Comparison of ENCODE assay signal across 28 cellular contexts in the genomic region with DNA sequence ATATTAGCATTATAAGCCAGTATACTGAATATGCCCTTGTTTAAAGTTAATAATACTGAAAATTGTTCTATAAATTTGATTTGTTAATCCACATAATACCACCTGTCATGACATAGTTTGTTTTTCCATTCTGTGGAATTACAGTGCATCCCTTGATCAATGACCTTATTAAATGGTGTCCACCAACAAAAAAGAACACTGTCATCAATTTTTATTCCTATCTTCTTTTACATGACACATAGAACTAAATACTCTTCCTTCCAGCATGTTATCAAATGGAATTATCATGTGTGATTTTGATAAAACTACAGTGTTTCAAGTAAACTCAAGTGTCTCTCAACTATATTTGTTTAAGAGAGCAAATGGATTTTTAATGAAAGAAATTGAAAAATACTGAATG.
"Had no signal": no experiment of that assay in that cellular context is flagged by ENCODE, and none has a peak within 500 bp of the region (broad histone marks: within the 10 kb centered on the region; RNA-seq: fewer than 3 reads in every experiment).

No MANE protein-coding gene starts in this region.

- ATAC-seq: naive thymus-derived CD4-positive, alpha-beta T cell; natural killer cell; psoas muscle; right cardiac atrium; sciatic nerve; stimulated activated effector memory CD8-positive, alpha-beta T cell treated with anti-CD3 and anti-CD28 coated beads, Interleukin-12 subunit alpha, Interleukin-12 subunit beta, amount 100 ng/mL, for 72 hours; stimulated activated naive B cell treated with anti-CD40 and anti-IgM and Interleukin-4, amounts not matched to agents 10 μg/mL and 1 μg/mL and 100 μg/mL, for 72 hours; stimulated activated naive CD8-positive, alpha-beta T cell treated with anti-CD3 and anti-CD28 coated beads, Interleukin-15, amount 100 ng/mL, for 72 hours; upper lobe of right lung had no signal

- H3K27me3 ChIP-seq: neural progenitor cell, ovary, spleen, suprapubic skin, testis, tibial artery, transverse colon, upper lobe of right lung, uterus had no signal

- H3K36me3 ChIP-seq: neural progenitor cell, ovary, spleen, suprapubic skin, tibial artery, transverse colon, upper lobe of right lung, uterus had no signal

- H2AFZ ChIP-seq: neural progenitor cell, parathyroid adenoma had no signal

- H3K4me1 ChIP-seq: neural progenitor cell, parathyroid adenoma, psoas muscle, spleen, suprapubic skin, testis, tibial artery, upper lobe of right lung, uterus had no signal

- H3K4me3 ChIP-seq: neural progenitor cell, ovary, psoas muscle, skin epidermis, smooth muscle cell, spleen, suprapubic skin, testis, tibial artery, transverse colon, upper lobe of right lung, uterus had no signal

- H3K9me3 ChIP-seq: ovary, psoas muscle, suprapubic skin, testis, tibial artery, transverse colon, upper lobe of right lung, uterus had no signal

- H3K27ac ChIP-seq: neural progenitor cell, ovary, parathyroid adenoma, psoas muscle, skin epidermis, spleen, suprapubic skin, testis, tibial artery, transverse colon, upper lobe of right lung, uterus had no signal

- H3K79me2 ChIP-seq: parathyroid adenoma had no signal

- DNase-seq: naive thymus-derived CD4-positive, alpha-beta T cell; natural killer cell; occipital lobe; ovary; posterior cingulate gyrus; psoas muscle; right cardiac atrium; spleen; stimulated activated CD4-positive, alpha-beta T cell treated with anti-CD3 and anti-CD28 coated beads, Interleukin-12 subunit alpha, Interleukin-12 subunit beta, amount 100 ng/mL, for 4 hours; stimulated activated CD4-positive, alpha-beta T cell treated with anti-CD3 and anti-CD28 coated beads, Interleukin-1b, Interleukin-23, amount 100 ng/mL, for 48 hours; stimulated activated CD4-positive, alpha-beta T cell treated with anti-CD3 and anti-CD28 coated beads, Interleukin-4, amount 100 ng/mL, for 1 hour; stimulated activated CD4-positive, alpha-beta T cell treated with anti-CD3 and anti-CD28 coated beads, Interleukin-4, amount 100 ng/mL, for 4 hours; stimulated activated naive B cell treated with anti-CD40 and anti-IgM and Interleukin-4, amounts not matched to agents 10 μg/mL and 1 μg/mL and 100 μg/mL, for 72 hours; stimulated activated naive CD4-positive, alpha-beta T cell treated with Interleukin-2 at 50 U/mL for 16 hours; stimulated activated naive CD8-positive, alpha-beta T cell treated with anti-CD3 and anti-CD28 coated beads, Interleukin-15, amount 100 ng/mL, for 72 hours; substantia nigra; testis; tibial artery; transverse colon; upper lobe of right lung; uterus had no signal

- H3K4me2 ChIP-seq: neural progenitor cell, smooth muscle cell had no signal

- H3K9ac ChIP-seq: neural progenitor cell, parathyroid adenoma had no signal
